20 cellular contexts compared by ENCODE assay signal in the genomic region with DNA sequence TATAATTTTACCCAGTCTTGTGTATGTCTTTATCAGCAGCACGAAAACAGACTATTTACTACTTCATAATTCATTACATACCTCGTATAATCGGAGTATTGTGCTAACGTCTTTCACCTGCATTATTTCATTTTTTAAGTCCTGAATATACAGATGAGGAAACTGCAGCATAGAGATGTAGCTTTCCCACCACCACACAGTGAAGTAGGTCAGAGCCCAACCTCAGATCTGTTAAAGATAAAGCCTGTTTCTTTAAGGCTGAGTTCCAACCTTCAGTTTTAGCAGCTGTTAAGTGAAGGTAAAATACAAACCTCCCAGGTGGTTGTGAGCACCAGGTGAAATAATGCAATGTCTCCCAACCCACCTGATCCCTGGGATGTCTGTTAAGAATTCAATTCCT. TPM values are rescaled to one million over a fixed set of nuclear protein-coding genes. Genes with fewer than 3 reads are reported as not detected.
DNase-seq lines count a peak whose midpoint lies in the region; ATAC-seq, FAIRE-seq and TF ChIP-seq lines count a peak whose summit lies in the region.
"Had no signal": no experiment of that assay in that cellular context is flagged by ENCODE, and none has a peak within 500 bp of the region (broad histone marks: within the 10 kb centered on the region; RNA-seq: fewer than 3 reads in every experiment).

No MANE protein-coding gene starts in this region.

- peaks cover 6% of the 10 kb centered on the region for H3K27me3 ChIP-seq in CD8-positive, alpha-beta T cell (ENCODE audit: insufficient read depth, low read length)
- no peaks in the 10 kb centered on the region for H3K27me3 ChIP-seq in astrocyte (ENCODE audit: insufficient read depth, low read length)
- H3K27me3 ChIP-seq in smooth muscle cell (ENCODE audit: low read depth), result no peaks in the 10 kb centered on the region

- no peaks in the 10 kb centered on the region for H3K9me3 Mint-ChIP-seq in CD8-positive, alpha-beta T cell
- H3K9me3 Mint-ChIP-seq in astrocyte (ENCODE audit: unreplicated experiment), result peaks cover 16% of the 10 kb centered on the region

- H3K27ac Mint-ChIP-seq in CD8-positive, alpha-beta T cell, result peak overlapping the region; percentile 41
- peak overlapping the region; percentile 92 for H3K27ac Mint-ChIP-seq in astrocyte (ENCODE audit: unreplicated experiment)

- no peaks in the 10 kb centered on the region for H3K9me3 ChIP-seq in CD8-positive, alpha-beta T cell (ENCODE audit: low read length)
- H3K9me3 ChIP-seq in astrocyte (ENCODE audit: insufficient read depth, low read depth, low read length) (no peaks in the 10 kb centered on the region), mesodermal cell (ENCODE audit: control insufficient read depth, low read length) (peaks cover 16% of the 10 kb centered on the region), smooth muscle cell (replicated peaks; ENCODE audit: low read depth) (no peaks in the 10 kb centered on the region)

- H3K79me2 ChIP-seq in astrocyte (ENCODE audit: insufficient read depth, low read length) (peaks cover 33% of the 10 kb centered on the region), smooth muscle cell (ENCODE audit: low read depth) (peaks cover 20% of the 10 kb centered on the region)

- intact Hi-C loops in CD8-positive, alpha-beta T cell (cut with DNase I, micrococcal nuclease), result no loop called here

- H3K4me1 Mint-ChIP-seq in CD8-positive, alpha-beta T cell (ENCODE audit: low read depth), result peaks cover 2% of the 10 kb centered on the region
- peaks cover 32% of the 10 kb centered on the region for H3K4me1 Mint-ChIP-seq in astrocyte (ENCODE audit: low read depth, unreplicated experiment)

- 100% methylated on average over 2 to 3 of the region's 4 CpGs for WGBS in mesodermal cell (ENCODE audit: insufficient coverage in 2 of 2), 2 experiments
- 92% methylated on average over 4 of the region's 4 CpGs for WGBS in smooth muscle cell (ENCODE audit: low lambda C conversion rate)

- no peak for FAIRE-seq in astrocyte (lab: Jason Lieb, UNC)
- FAIRE-seq: A204.1, D721Med, GM12892, GM18507, K562 had no signal

- no peak for ATAC-seq in CD8-positive, alpha-beta T cell
- ATAC-seq: K562 had no signal

- H3K4me1 ChIP-seq in CD8-positive, alpha-beta T cell (ENCODE audit: insufficient read depth, low read length), result no peaks in the 10 kb centered on the region
- H3K4me1 ChIP-seq in astrocyte (ENCODE audit: insufficient read depth, low read length) (peaks cover 25% of the 10 kb centered on the region), mesodermal cell (ENCODE audit: control insufficient read depth, insufficient read depth, low read length, poor library complexity, severe bottlenecking) (peaks cover 19% of the 10 kb centered on the region), smooth muscle cell (ENCODE audit: low read depth) (peaks cover 28% of the 10 kb centered on the region)

- no peak overlapping the region for H3K4me3 Mint-ChIP-seq in CD8-positive, alpha-beta T cell
- H3K4me3 Mint-ChIP-seq in astrocyte (ENCODE audit: unreplicated experiment), result no peak overlapping the region

- TF ChIP-seq CTCF in CD8-positive, alpha-beta T cell (IDR thresholded peaks at IDR 0.05), result no peak
- TF ChIP-seq CTCF in astrocyte (IDR thresholded peaks at IDR 0.05; ENCODE audit: insufficient read depth, low read depth, low read length), result no peak
- no peak for TF ChIP-seq CTCF in smooth muscle cell (IDR thresholded peaks at IDR 0.05; ENCODE audit: borderline replicate concordance, insufficient read depth, poor library complexity, severe bottlenecking)

- peaks cover 38% of the 10 kb centered on the region for H3K27me3 Mint-ChIP-seq in CD8-positive, alpha-beta T cell (ENCODE audit: low read depth)
- no peaks in the 10 kb centered on the region for H3K27me3 Mint-ChIP-seq in astrocyte (ENCODE audit: low read depth, unreplicated experiment)

- H3K36me3 ChIP-seq in CD8-positive, alpha-beta T cell (ENCODE audit: insufficient read depth, low read length), result no peaks in the 10 kb centered on the region
- no peaks in the 10 kb centered on the region for H3K36me3 ChIP-seq in astrocyte (ENCODE audit: insufficient read depth, low read length)
- no peaks in the 10 kb centered on the region for H3K36me3 ChIP-seq in mesodermal cell (ENCODE audit: control insufficient read depth, insufficient read depth, low read length)
- H3K36me3 ChIP-seq in smooth muscle cell (ENCODE audit: low read depth), result no peaks in the 10 kb centered on the region

- POLR2A ChIA-PET in CD8-positive, alpha-beta T cell (lab: Charles Lee), result no interaction called here

- no peak overlapping the region for H3K9ac ChIP-seq in astrocyte (ENCODE audit: low read length)
- H3K9ac ChIP-seq in smooth muscle cell (ENCODE audit: low read depth), result peak overlapping the region; percentile 6

- no peak overlapping the region for H3K4me2 ChIP-seq in astrocyte (ENCODE audit: low read length)
- peak overlapping the region; percentile 35 for H3K4me2 ChIP-seq in smooth muscle cell

- H3K4me3 ChIP-seq in CD8-positive, alpha-beta T cell (ENCODE audit: low read depth, low read length), result no peak overlapping the region
- H3K4me3 ChIP-seq in astrocyte (ENCODE audit: insufficient read depth, low read depth, low read length) (no peak overlapping the region), mesodermal cell (ENCODE audit: extremely low read depth, insufficient read depth, low read length, poor library complexity, severe bottlenecking) (no peak overlapping the region), smooth muscle cell (no peak overlapping the region)
- H3K4me3 ChIP-seq: K562 had no signal

- H3F3A ChIP-seq in smooth muscle cell (ENCODE audit: low read depth), result peaks cover 22% of the 10 kb centered on the region

- H3K27ac ChIP-seq in CD8-positive, alpha-beta T cell (ENCODE audit: low read depth, low read length), result no peak overlapping the region
- H3K27ac ChIP-seq in astrocyte (ENCODE audit: low read depth, low read length) (no peak overlapping the region), mesodermal cell (ENCODE audit: low read depth, low read length, severe bottlenecking) (peak overlapping the region; percentile 89), smooth muscle cell (ENCODE audit: low read depth) (peak overlapping the region; percentile 91)
- H3K27ac ChIP-seq: RWPE1 had no signal

- H4K20me1 ChIP-seq in astrocyte (ENCODE audit: insufficient read depth, low read length) (no peaks in the 10 kb centered on the region), smooth muscle cell (ENCODE audit: low read depth) (no peaks in the 10 kb centered on the region)

- CTCF ChIA-PET in CD8-positive, alpha-beta T cell (lab: Charles Lee), result no interaction called here

- H2AFZ ChIP-seq in astrocyte (ENCODE audit: low read depth, low read length) (no peak overlapping the region), smooth muscle cell (ENCODE audit: low read depth) (no peak overlapping the region)

- no peak for DNase-seq in CD8-positive, alpha-beta T cell
- no peak for DNase-seq in astrocyte (ENCODE audit: low read depth)
- no peak for DNase-seq in smooth muscle cell (lab: John Stamatoyannopoulos, UW; ENCODE audit: unreplicated experiment)
- DNase-seq in hippocampal formation (lab: John Stamatoyannopoulos, UW), result no peak
- DNase-seq in DMS79 (lab: John Stamatoyannopoulos, UW), result no peak
- DNase-seq in mucosa of gallbladder (ENCODE audit: low spot score), result no peak
- DNase-seq in LoVo (ENCODE audit: low spot score), result no peak
- DNase-seq: GOT3, NCI-H1105 treated with DMSO at 0.1 percent for 48 hours, NCI-H1694, NCI-H2081 treated with DMSO at 0.1 percent for 48 hours, NCI-H510A, SIG-M5 had no signal

- no peaks in the 10 kb centered on the region for H3K36me3 Mint-ChIP-seq in CD8-positive, alpha-beta T cell
- H3K36me3 Mint-ChIP-seq in astrocyte (ENCODE audit: low read depth, unreplicated experiment), result peaks cover 11% of the 10 kb centered on the region

RNA-seq across cellular contexts. Expression of a gene that starts 2.0 kb away (rescaled TPM):
- total RNA-seq in CD8-positive, alpha-beta T cell, result 1 to 10 TPM in 1 of 2 experiments, under 1 TPM in 1; 0.83 to 1.9 TPM
- total RNA-seq in astrocyte (100 and 126 TPM in 2 replicates), smooth muscle cell (54.3 and 61.6 TPM in 2 replicates), mucosa of gallbladder (2.1 TPM)
- polyA plus RNA-seq in mesodermal cell (2013, experiment 1 of 2), result 16.4 TPM
- polyA plus RNA-seq in mesodermal cell (2013, experiment 2 of 2), result 16.7 TPM
- 32.8 and 40.0 TPM in 2 replicates for polyA plus RNA-seq in smooth muscle cell
- total RNA-seq: K562 had no signal
- polyA plus RNA-seq: K562 had no signal

Comparison
In these comparisons a context has a peak if more than half of its experiments do, and no peak if none do; other contexts are left out.
1. H3K27ac ChIP-seq: peak in mesodermal cell (single experiment) and smooth muscle cell (single experiment); none in CD8-positive, alpha-beta T cell (single experiment) and astrocyte (single experiment).
2. RNA of a gene that starts 2.0 kb away (total RNA-seq): 100 to 126 TPM in astrocyte and 54.3 to 61.6 TPM in smooth muscle cell; 2.1 TPM in mucosa of gallbladder (single experiment) and 0.83 to 1.9 TPM in CD8-positive, alpha-beta T cell; every median in the first group is over 10 times any median in the second.